Comparison of ENCODE assay signal across 17 cellular contexts in the genomic region with DNA sequence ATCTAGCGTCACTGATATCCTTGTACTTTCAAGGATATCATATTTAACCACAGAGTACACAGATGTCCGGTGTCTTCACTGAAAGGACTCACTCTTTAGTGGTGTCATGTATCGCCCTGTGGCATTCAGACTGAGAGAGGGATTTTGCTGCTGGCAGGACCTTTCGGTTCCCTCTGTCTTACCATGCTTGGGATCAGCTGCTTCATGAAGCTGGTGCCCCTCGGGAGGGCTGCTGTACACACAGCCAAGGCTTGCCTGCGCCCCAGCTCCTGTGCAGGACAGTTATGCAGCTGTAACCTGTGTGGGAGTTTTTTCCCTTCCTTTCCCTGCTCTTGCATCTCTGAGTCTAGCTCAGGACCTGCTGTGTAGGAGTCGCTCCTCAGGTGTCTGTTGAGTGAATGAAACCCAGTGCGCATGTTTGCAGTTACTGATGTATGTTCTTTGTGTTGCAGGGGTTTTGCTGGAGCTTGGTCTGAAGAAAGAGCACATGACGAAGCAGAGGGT.
DNase-seq lines count a peak whose midpoint lies in the region; ATAC-seq and TF ChIP-seq lines count a peak whose summit lies in the region.
"Had no signal": no experiment of that assay in that cellular context is flagged by ENCODE, and none has a peak within 500 bp of the region (broad histone marks: within the 10 kb centered on the region; RNA-seq: fewer than 3 reads in every experiment).

No MANE protein-coding gene starts in this region.

- no peak overlapping the region for H3K27ac ChIP-seq in PC-9
- no peak overlapping the region for H3K27ac ChIP-seq in naive thymus-derived CD4-positive, alpha-beta T cell (ENCODE audit: low read depth, low read length)
- H3K27ac ChIP-seq: foreskin keratinocyte, lower lobe of right lung had no signal

- H3K4me3 ChIP-seq in NB4 (ENCODE audit: low read depth, low read length) (no peak overlapping the region), PC-9 (no peak overlapping the region)
- H3K4me3 ChIP-seq in naive thymus-derived CD4-positive, alpha-beta T cell (ENCODE audit: low read length) = no peak overlapping the region
- H3K4me3 ChIP-seq: GM23338, lower lobe of right lung had no signal

- H3K4me1 Mint-ChIP-seq in naive thymus-derived CD4-positive, alpha-beta T cell = no peaks in the 10 kb centered on the region
- H3K4me1 Mint-ChIP-seq: naive thymus-derived CD8-positive, alpha-beta T cell had no signal

- no peaks in the 10 kb centered on the region for H3K79me2 ChIP-seq in PC-9 (ENCODE audit: low read depth)

- H3K27me3 Mint-ChIP-seq in naive thymus-derived CD4-positive, alpha-beta T cell = peaks cover 0 to 5% (median 0%) of the 10 kb centered on the region in 5 donors

- peaks cover 12% of the 10 kb centered on the region; the same call in 1 of the 2 replicates for H3F3A ChIP-seq in PC-9 (ENCODE audit: insufficient read depth, low read depth)

- POLR2A ChIA-PET in PC-9 (lab: Charles Lee; ENCODE audit: unreplicated experiment) = no interaction called here
- POLR2A ChIA-PET in naive thymus-derived CD4-positive, alpha-beta T cell (lab: Charles Lee) = no interaction called here

- H3K9me3 ChIP-seq in PC-9 (ENCODE audit: insufficient read depth, low read depth) = no peaks in the 10 kb centered on the region
- H3K9me3 ChIP-seq in naive thymus-derived CD4-positive, alpha-beta T cell (ENCODE audit: control insufficient read depth in 2 of 3, low read length in 3 of 3) = no peaks in the 10 kb centered on the region
- H3K9me3 ChIP-seq: BE2C, lower lobe of right lung had no signal

- peak; percentile 24 for DNase-seq in Daoy (ENCODE audit: low read depth)
- peak; percentile 17 for DNase-seq in NB4 (ENCODE audit: low read depth)
- peak in 1 of 2 experiments; percentile 48 for DNase-seq in PC-9
- no peak for DNase-seq in naive thymus-derived CD4-positive, alpha-beta T cell
- DNase-seq in AG20443 (ENCODE audit: low spot score) = no peak
- DNase-seq in midbrain (lab: John Stamatoyannopoulos, UW) = no peak
- no peak for DNase-seq in activated CD4-positive, alpha-beta T cell treated with anti-CD3 and anti-CD28 coated beads for 1 hour
- DNase-seq: activated CD4-positive, CD25-positive, alpha-beta regulatory T cell; activated effector memory CD4-positive, alpha-beta T cell treated with Interleukin-2 at 50 U/mL for 16 hours; BE2C; DND-41; foreskin keratinocyte; lower lobe of right lung; MV-4-11; naive thymus-derived CD8-positive, alpha-beta T cell; NCI-H524 had no signal

- no peak overlapping the region for H3K4me3 Mint-ChIP-seq in naive thymus-derived CD4-positive, alpha-beta T cell
- H3K4me3 Mint-ChIP-seq: GM23338; naive thymus-derived CD8-positive, alpha-beta T cell had no signal

- intact Hi-C loops in PC-9 (cut with micrococcal nuclease; ENCODE audit: unreplicated experiment) = no loop called here
- intact Hi-C loops in naive thymus-derived CD4-positive, alpha-beta T cell (cut with micrococcal nuclease) = no loop called here

- H3K36me3 Mint-ChIP-seq in naive thymus-derived CD4-positive, alpha-beta T cell = no peaks in the 10 kb centered on the region
- H3K36me3 Mint-ChIP-seq: naive thymus-derived CD8-positive, alpha-beta T cell had no signal

- no peaks in the 10 kb centered on the region for H4K20me1 ChIP-seq in PC-9 (ENCODE audit: insufficient read depth)

- TF ChIP-seq POLR2A in NB4 (IDR thresholded peaks at IDR 0.05; ENCODE audit: extremely low read depth, insufficient read length) = no peak

- peaks cover 11% of the 10 kb centered on the region for H3K4me1 ChIP-seq in PC-9 (replicated peaks; ENCODE audit: insufficient read depth)
- no peaks in the 10 kb centered on the region for H3K4me1 ChIP-seq in naive thymus-derived CD4-positive, alpha-beta T cell (ENCODE audit: control insufficient read depth in 2 of 2, insufficient read depth in 2 of 2, low read length in 2 of 2)
- H3K4me1 ChIP-seq: BE2C, foreskin keratinocyte, lower lobe of right lung had no signal

- H3K27me3 ChIP-seq in PC-9 (ENCODE audit: insufficient read depth, low read depth) = peaks cover 54% of the 10 kb centered on the region
- H3K27me3 ChIP-seq in naive thymus-derived CD4-positive, alpha-beta T cell (ENCODE audit: control insufficient read depth in 2 of 2, insufficient read depth in 2 of 2, low read length in 2 of 2) = no peaks in the 10 kb centered on the region
- H3K27me3 ChIP-seq: BE2C had no signal

- peaks cover 0 to 2% (median 0%) of the 10 kb centered on the region in 11 donors for H3K9me3 Mint-ChIP-seq in naive thymus-derived CD4-positive, alpha-beta T cell
- H3K9me3 Mint-ChIP-seq: GM23338; naive thymus-derived CD8-positive, alpha-beta T cell had no signal

- H3K27ac Mint-ChIP-seq in naive thymus-derived CD4-positive, alpha-beta T cell = no peak overlapping the region
- H3K27ac Mint-ChIP-seq: GM23338; naive thymus-derived CD8-positive, alpha-beta T cell had no signal

- peak overlapping the region; percentile 17 for H3K4me2 ChIP-seq in PC-9
- H3K4me2 ChIP-seq: GM23338 had no signal

- ATAC-seq in naive thymus-derived CD4-positive, alpha-beta T cell = peak; percentile 18
- ATAC-seq: foreskin keratinocyte; GM23338; lower lobe of right lung; naive thymus-derived CD8-positive, alpha-beta T cell had no signal

- no peak overlapping the region for H2AFZ ChIP-seq in PC-9
- H2AFZ ChIP-seq: GM23338 had no signal

- no peaks in the 10 kb centered on the region for H3K9me2 ChIP-seq in PC-9 (ENCODE audit: insufficient read depth)

- no peak for TF ChIP-seq CTCF in NB4 (IDR thresholded peaks at IDR 0.05; ENCODE audit: low read depth, low read length)
- no peak for TF ChIP-seq CTCF in PC-9 (conservative IDR thresholded peaks at IDR 0.05)

- CTCF ChIA-PET in PC-9 (lab: Charles Lee) = no interaction called here
- CTCF ChIA-PET in naive thymus-derived CD4-positive, alpha-beta T cell (lab: Charles Lee) = no interaction called here

- BruUV-seq in PC-9 (replicated peaks; lab: Mats Ljungman, UMichigan) = no TSS peak

- no peaks in the 10 kb centered on the region for H3K36me3 ChIP-seq in PC-9 (ENCODE audit: low read depth)
- H3K36me3 ChIP-seq in naive thymus-derived CD4-positive, alpha-beta T cell (ENCODE audit: control insufficient read depth in 2 of 3, insufficient read depth in 3 of 3, low read length in 3 of 3) = no peaks in the 10 kb centered on the region
- H3K36me3 ChIP-seq: lower lobe of right lung had no signal

Comparison
In these comparisons a context has a peak if more than half of its experiments do, and no peak if none do; other contexts are left out.
1. DNase-seq: peak in Daoy (single experiment) and NB4 (single experiment); none in naive thymus-derived CD4-positive, alpha-beta T cell (0 of 9), AG20443 (single experiment), midbrain (single experiment) and activated CD4-positive, alpha-beta T cell treated with anti-CD3 and anti-CD28 coated beads for 1 hour (single experiment).